Comparison of ENCODE assay signal across 8 cellular contexts in the genomic region with DNA sequence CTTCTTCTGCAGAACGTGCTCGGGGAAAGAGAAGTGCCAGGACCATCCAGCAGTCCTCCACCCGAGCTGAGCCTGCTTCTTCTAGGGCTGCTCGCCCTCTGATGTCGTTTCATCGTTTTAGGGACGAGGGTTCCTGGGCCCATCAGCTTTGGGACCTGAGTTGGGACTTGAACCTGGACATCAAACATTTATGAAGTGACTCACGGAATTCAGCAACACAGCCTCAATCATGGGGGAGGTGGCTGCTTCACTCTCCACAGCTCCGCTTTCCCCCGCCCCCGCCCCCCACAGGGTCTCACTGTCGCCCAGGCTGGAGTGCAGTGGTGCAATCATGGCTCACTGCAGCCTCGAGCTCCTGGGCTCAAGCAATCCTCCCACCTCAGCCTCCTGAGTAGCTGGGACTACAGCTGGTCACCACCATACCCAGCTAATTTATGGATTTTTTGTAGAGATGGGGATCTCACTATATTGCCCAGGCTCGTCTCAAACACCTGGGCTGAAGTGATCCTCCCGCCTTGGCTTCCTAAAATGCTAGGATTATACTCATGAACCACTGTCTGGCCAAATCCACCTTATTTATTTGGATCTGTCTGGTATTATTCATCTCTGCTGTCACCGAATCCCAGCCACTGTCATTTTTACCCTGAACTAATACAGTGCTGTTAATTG. TPM values are rescaled to one million over a fixed set of nuclear protein-coding genes. Genes with fewer than 3 reads are reported as not detected.
DNase-seq lines count a peak whose midpoint lies in the region; ATAC-seq, FAIRE-seq and TF ChIP-seq lines count a peak whose summit lies in the region.

No MANE protein-coding gene starts in this region.

- H3K27ac ChIP-seq in A549 = peak overlapping the region; percentile 87 to 91
- peak overlapping the region in 1 of 2 experiments; percentile 34; a peak in 1 of 4 replicates for H3K27ac ChIP-seq in SK-N-SH (ENCODE audit: low read depth in 2 of 2, low read length in 1 of 2)
- peak overlapping the region; percentile 90 to 97 for H3K27ac ChIP-seq in esophagus (ENCODE audit: low read depth in 2 of 2, low read length in 1 of 2)
- H3K27ac ChIP-seq in neutrophil = peak overlapping the region; percentile 90

- CTCF ChIA-PET in A549 (lab: Yijun Ruan, JAX) (interaction anchor here (0.8 to 1.3 kb wide), 6 partner anchors 10 to 102 kb away, joined by 3 to 6 read pairs (median 3); no protein-coding TSS in a partner anchor), SK-N-SH (lab: Yijun Ruan, JAX) (interaction anchor here (0.7 to 2.2 kb wide), 3 partner anchors 28 to 105 kb away, joined by 3 to 9 read pairs (median 5); no protein-coding TSS in a partner anchor)

- no peaks in the 10 kb centered on the region for H3F3A ChIP-seq in SK-N-SH (replicated peaks; ENCODE audit: insufficient read depth)

- H3K4me1 ChIP-seq in A549 (peaks cover 20% of the 10 kb centered on the region; the same call in 2 of the 3 replicates), SK-N-SH (ENCODE audit: control insufficient read depth in 1 of 2, insufficient read depth in 2 of 2, low read depth in 1 of 2, low read length in 1 of 2) (peaks cover 10 to 20% of the 10 kb centered on the region in 2 experiments; a peak in 2 of 4 replicates), esophagus (ENCODE audit: control insufficient read depth in 2 of 2, insufficient read depth in 2 of 2, low read length in 1 of 2) (peaks cover 4% of the 10 kb centered on the region in 2 donors), neutrophil (ENCODE audit: control insufficient read depth in 1 of 2, insufficient read depth in 1 of 2, low read depth in 1 of 2, low read length in 1 of 2) (peaks cover 46 to 48% of the 10 kb centered on the region in 2 experiments)

- peaks cover 20% of the 10 kb centered on the region for H4K20me1 ChIP-seq in SK-N-SH (ENCODE audit: insufficient read depth)

- peak; percentile 58 to 64 for ATAC-seq in A549

- POLR2A ChIA-PET in A549 (lab: Yijun Ruan, JAX) = interaction anchor here (0.7 to 2.0 kb wide), 6 partner anchors 8 to 149 kb away, joined by 3 to 7 read pairs (median 4); a partner anchor contains a TSS
- POLR2A ChIA-PET in SK-N-SH (lab: Yijun Ruan, JAX) = interaction anchor here (1.1 to 1.7 kb wide), 2 partner anchors 9 to 28 kb away, joined by 3 to 7 read pairs; no protein-coding TSS in a partner anchor

- TF ChIP-seq POLR2A in A549 (IDR thresholded peaks at IDR 0.05; ENCODE audit: low read length) = no peak

- TF ChIP-seq CTCF in A549 (IDR thresholded peaks at IDR 0.05) (no peak), SK-N-SH (IDR thresholded peaks at IDR 0.05) (no peak), neutrophil (IDR thresholded peaks at IDR 0.05) (no peak)

- peaks cover 40% of the 10 kb centered on the region for H3K79me2 ChIP-seq in SK-N-SH (ENCODE audit: insufficient read depth)

- peak; percentile 51 to 65 for DNase-seq in A549 (ENCODE audit: low read depth in 1 of 2, low spot score in 1 of 2)
- peak; percentile 54 for DNase-seq in SK-N-SH
- DNase-seq in HUDEP-2 (lab: John Stamatoyannopoulos, UW; ENCODE audit: unreplicated experiment in 76 of 76) = no peak
- DNase-seq in amniotic stem cell (lab: John Stamatoyannopoulos, UW) = no peak
- DNase-seq in RCC 7860 (ENCODE audit: low spot score) = no peak

- H3K4me3 ChIP-seq in A549 = peak overlapping the region; percentile 88
- H3K4me3 ChIP-seq in GM08714 (ENCODE audit: low read length) = peak overlapping the region; percentile 72
- peak overlapping the region; percentile 72 to 88 for H3K4me3 ChIP-seq in SK-N-SH (ENCODE audit: low read depth in 2 of 2, low read length in 1 of 2)
- H3K4me3 ChIP-seq in esophagus (ENCODE audit: low read depth in 1 of 2, low read length in 2 of 2) = peak overlapping the region; percentile 74 to 82
- peak overlapping the region; percentile 73 to 75 for H3K4me3 ChIP-seq in neutrophil (ENCODE audit: low read depth in 1 of 2, low read length in 1 of 2)

- no peak for TF ChIP-seq RAD21 in A549 (conservative IDR thresholded peaks at IDR 0.05 in 1 of 2, IDR thresholded peaks at IDR 0.05 in 1 of 2)
- TF ChIP-seq RAD21 in SK-N-SH (IDR thresholded peaks at IDR 0.05; ENCODE audit: low read length) = no peak

- no peaks in the 10 kb centered on the region for H3K27me3 ChIP-seq in SK-N-SH (ENCODE audit: insufficient read depth)
- no peaks in the 10 kb centered on the region for H3K27me3 ChIP-seq in esophagus (ENCODE audit: control insufficient read depth in 1 of 2, insufficient read depth in 2 of 2, low read length in 2 of 2)
- H3K27me3 ChIP-seq in neutrophil = no peaks in the 10 kb centered on the region

- peak overlapping the region; percentile 29; the same call in 1 of the 2 replicates for H3K9ac ChIP-seq in SK-N-SH

- H3K4me2 ChIP-seq in A549 (peak overlapping the region; percentile 87), SK-N-SH (peak overlapping the region; percentile 90)

- WGBS in A549 (ENCODE audit: missing lambda C conversion rate) = 14% methylated on average over 15 of the region's 16 CpGs
- 36% methylated on average over 16 of the region's 16 CpGs for WGBS in SK-N-SH (ENCODE audit: low lambda C conversion rate)
- WGBS in esophagus, 2 donors = 29 to 41% methylated on average over 14 to 16 of the region's 16 CpGs

- peak overlapping the region; percentile 99 for H2AFZ ChIP-seq in SK-N-SH (ENCODE audit: low read depth)

- no peak for TF ChIP-seq EP300 in A549 (IDR thresholded peaks at IDR 0.05)
- no peak for TF ChIP-seq EP300 in SK-N-SH (IDR thresholded peaks at IDR 0.05; ENCODE audit: borderline replicate concordance in 1 of 2, low read depth in 1 of 2, low read length in 1 of 2)

- H3K9me2 ChIP-seq in SK-N-SH = no peaks in the 10 kb centered on the region

- H3K36me3 ChIP-seq in SK-N-SH (replicated peaks in 1 of 2; ENCODE audit: control insufficient read depth in 1 of 2, insufficient read depth in 2 of 2, low read length in 1 of 2) = peaks cover 0 to 5% of the 10 kb centered on the region in 2 experiments
- H3K36me3 ChIP-seq in esophagus (ENCODE audit: control insufficient read depth in 2 of 2, insufficient read depth in 2 of 2, low read length in 1 of 2) = no peaks in the 10 kb centered on the region
- H3K36me3 ChIP-seq in neutrophil = no peaks in the 10 kb centered on the region

- FAIRE-seq in A549 (lab: Jason Lieb, UNC) (no peak), RCC 7860 (lab: Jason Lieb, UNC) (no peak)

- H3K9me3 ChIP-seq in A549 (no peaks in the 10 kb centered on the region), SK-N-SH (no peaks in the 10 kb centered on the region), esophagus (ENCODE audit: control insufficient read depth in 2 of 2, insufficient read depth in 1 of 2, low read depth in 1 of 2, low read length in 1 of 2) (no peaks in the 10 kb centered on the region), neutrophil (no peaks in the 10 kb centered on the region)

RNA-seq across cellular contexts. Expression of a gene that starts 0.7 kb away (rescaled TPM):
- polyA plus RNA-seq in A549 (2011; rRNA removed) (128 TPM in 2 replicates), A549 (2017; fragmentation: RNase III; extraction: RNeasy Plus Mini Kit Qiagen cat#74134 plus additional on column Dnase treatment) (40.4 to 43.3 TPM (median 41.5 TPM) in 3 replicates), SK-N-SH (2012; rRNA removed) (88.1 and 99.5 TPM in 2 replicates), esophagus (10 to 100 TPM; 58.9 to 62.3 TPM)
- 66.6 and 93.6 TPM in 2 replicates for polyA plus RNA-seq in A549 (2012; cell fraction: cytosol; rRNA removed)
- 96.7 and 99.0 TPM in 2 replicates for polyA plus RNA-seq in A549 (2012; cell fraction: nucleus; rRNA removed)
- 199 and 259 TPM in 2 replicates for polyA minus RNA-seq in A549 (2011; rRNA and poly(A)+ RNA removed)
- polyA plus RNA-seq in SK-N-SH (2012; cell fraction: cytosol; rRNA removed) = 58.0 and 74.0 TPM in 2 replicates
- 47.0 and 56.7 TPM in 2 replicates for polyA plus RNA-seq in SK-N-SH (2012; cell fraction: nucleus; rRNA removed)

RNA-seq across cellular contexts. Expression of a gene that starts 16.0 kb away (rescaled TPM):
- 53.7 and 74.4 TPM in 2 replicates for polyA plus RNA-seq in A549 (2011; rRNA removed)
- 42.7 and 49.7 TPM in 2 replicates for polyA plus RNA-seq in A549 (2012; cell fraction: cytosol; rRNA removed)
- polyA plus RNA-seq in A549 (2012; cell fraction: nucleus; rRNA removed) = 56.1 and 59.5 TPM in 2 replicates
- polyA plus RNA-seq in A549 (2017; fragmentation: RNase III; extraction: RNeasy Plus Mini Kit Qiagen cat#74134 plus additional on column Dnase treatment) = 32.9 to 39.9 TPM (median 39.4 TPM) in 3 replicates
- polyA minus RNA-seq in A549 (2011; rRNA and poly(A)+ RNA removed) = 79.0 and 112 TPM in 2 replicates
- polyA plus RNA-seq in SK-N-SH (2012; rRNA removed) = 58.2 and 63.5 TPM in 2 replicates
- 36.4 and 45.3 TPM in 2 replicates for polyA plus RNA-seq in SK-N-SH (2012; cell fraction: cytosol; rRNA removed)
- 87.1 and 108 TPM in 2 replicates for polyA plus RNA-seq in SK-N-SH (2012; cell fraction: nucleus; rRNA removed)
- polyA plus RNA-seq in esophagus = 10 to 100 TPM; 26.5 to 27.4 TPM

RNA-seq across cellular contexts. Expression of a gene that starts 30.9 kb away (rescaled TPM):
- polyA plus RNA-seq in A549 (2011; rRNA removed) = 48.9 and 58.4 TPM in 2 replicates
- 42.6 and 54.4 TPM in 2 replicates for polyA plus RNA-seq in A549 (2012; cell fraction: cytosol; rRNA removed)
- 338 and 363 TPM in 2 replicates for polyA plus RNA-seq in A549 (2012; cell fraction: nucleus; rRNA removed)
- 23.0 to 28.1 TPM (median 28.0 TPM) in 3 replicates for polyA plus RNA-seq in A549 (2017; fragmentation: RNase III; extraction: RNeasy Plus Mini Kit Qiagen cat#74134 plus additional on column Dnase treatment)
- polyA minus RNA-seq in A549 (2011; rRNA and poly(A)+ RNA removed) = 35.4 and 62.0 TPM in 2 replicates
- polyA plus RNA-seq in SK-N-SH (2012; rRNA removed) = 41.3 and 55.3 TPM in 2 replicates
- 11.1 and 17.6 TPM in 2 replicates for polyA plus RNA-seq in SK-N-SH (2012; cell fraction: cytosol; rRNA removed)
- polyA plus RNA-seq in SK-N-SH (2012; cell fraction: nucleus; rRNA removed) = 300 and 348 TPM in 2 replicates
- 100 to 1,000 TPM in 1 of 2 donors, 10 to 100 TPM in 1; 68.8 to 143 TPM for polyA plus RNA-seq in esophagus

RNA-seq across cellular contexts. Expression of a gene that starts 32.8 kb away (rescaled TPM):
- polyA plus RNA-seq in A549 (2011; rRNA removed) (46.2 and 65.3 TPM in 2 replicates), A549 (2017; fragmentation: RNase III; extraction: RNeasy Plus Mini Kit Qiagen cat#74134 plus additional on column Dnase treatment) (29.9 to 36.9 TPM (median 31.3 TPM) in 3 replicates), SK-N-SH (2012; rRNA removed) (53.0 and 90.2 TPM in 2 replicates), esophagus (10 to 100 TPM; 46.4 to 53.0 TPM)
- 38.6 and 40.8 TPM in 2 replicates for polyA plus RNA-seq in A549 (2012; cell fraction: cytosol; rRNA removed)
- polyA plus RNA-seq in A549 (2012; cell fraction: nucleus; rRNA removed) = 96.5 and 128 TPM in 2 replicates
- polyA minus RNA-seq in A549 (2011; rRNA and poly(A)+ RNA removed) = 42.7 and 47.2 TPM in 2 replicates
- polyA plus RNA-seq in SK-N-SH (2012; cell fraction: cytosol; rRNA removed) = 32.6 and 36.7 TPM in 2 replicates
- polyA plus RNA-seq in SK-N-SH (2012; cell fraction: nucleus; rRNA removed) = 376 and 407 TPM in 2 replicates

RNA-seq across cellular contexts. Expression of a gene that starts 47.5 kb away (rescaled TPM):
- polyA plus RNA-seq in A549 (2011; rRNA removed) = 0.05 TPM in 1 of 2 replicates, not detected in the other
- not detected in 2 replicates for polyA plus RNA-seq in A549 (2012; cell fraction: cytosol; rRNA removed)
- polyA plus RNA-seq in A549 (2012; cell fraction: nucleus; rRNA removed) = 0.08 TPM in 1 of 2 replicates, not detected in the other
- polyA plus RNA-seq in A549 (2017; fragmentation: RNase III; extraction: RNeasy Plus Mini Kit Qiagen cat#74134 plus additional on column Dnase treatment) = not detected in 3 replicates
- not detected in 2 replicates for polyA minus RNA-seq in A549 (2011; rRNA and poly(A)+ RNA removed)
- polyA plus RNA-seq in SK-N-SH (2012; rRNA removed) = not detected in 2 replicates
- not detected in 2 replicates for polyA plus RNA-seq in SK-N-SH (2012; cell fraction: cytosol; rRNA removed)
- 0.08 and 0.23 TPM in 2 replicates for polyA plus RNA-seq in SK-N-SH (2012; cell fraction: nucleus; rRNA removed)
- 1 to 10 TPM in 1 of 2 donors, under 1 TPM in 1; 0.48 to 1.2 TPM for polyA plus RNA-seq in esophagus

Comparison
In these comparisons a context has a peak if more than half of its experiments do, and no peak if none do; other contexts are left out.
1. DNase-seq: peak in A549 (2 of 2) and SK-N-SH (single experiment); none in HUDEP-2 (0 of 76), amniotic stem cell (single experiment) and RCC 7860 (single experiment).
2. Peak in every context shown above with its lines, with median percentiles within 50 percentile points of each other: H3K4me3 ChIP-seq.